Comparison of ENCODE assay signal across 7 cellular contexts in genomic region chr10:113854757-113855626, GRCh38. TPM values are rescaled to one million over a fixed set of nuclear protein-coding genes. Genes with fewer than 3 reads are reported as not detected.
DNase-seq lines count a peak whose midpoint lies in the region; ATAC-seq and TF ChIP-seq lines count a peak whose summit lies in the region.

No MANE protein-coding gene starts in this region.

- CTCF ChIA-PET in activated CD4-positive, alpha-beta T cell treated with anti-CD3 and anti-CD28 coated beads for 36 hours (lab: Charles Lee) = no interaction called here

- peaks cover 15 to 67% of the 10 kb centered on the region in 2 donors for H3K4me1 ChIP-seq in left lung

- H3K9me3 Mint-ChIP-seq in activated CD4-positive, alpha-beta T cell treated with anti-CD3 and anti-CD28 coated beads for 36 hours (ENCODE audit: low read depth) = no peaks in the 10 kb centered on the region
- no peaks in the 10 kb centered on the region for H3K9me3 Mint-ChIP-seq in dendritic cell treated with granulocyte-macrophage colony-stimulating factor and Interleukin-4, amounts not matched to agents 40 ng/mL and 50 ng/mL, for 4 days

- no peak for TF ChIP-seq CTCF in GM12864 (IDR thresholded peaks at IDR 0.05; ENCODE audit: low read depth, low read length, missing control alignments)
- no peak for TF ChIP-seq CTCF in left lung (IDR thresholded peaks at IDR 0.05)

- H3K27ac ChIP-seq in left lung = peak overlapping the region; percentile 93 to 94

- H3K4me3 ChIP-seq in GM12864 (ENCODE audit: low read depth, low read length) = peak overlapping the region; percentile 100
- peak overlapping the region; percentile 85 for H3K4me3 ChIP-seq in MG63
- H3K4me3 ChIP-seq in left lung = peak overlapping the region; percentile 88 to 93

- H3K9me3 ChIP-seq in MG63 (no peaks in the 10 kb centered on the region), left lung (no peaks in the 10 kb centered on the region)

- DNase-seq in GM12864 (ENCODE audit: low read depth) (no peak), H4 (ENCODE audit: low spot score) (peak; percentile 35), MG63 (peak; percentile 46), left lung (peak; percentile 58 to 88)
- DNase-seq in activated CD4-positive, alpha-beta T cell treated with anti-CD3 and anti-CD28 coated beads for 36 hours = peak; percentile 67
- peak in 2 of 3 experiments; percentile 12 to 36 for DNase-seq in stimulated activated CD4-positive, alpha-beta T cell treated with anti-CD3 and anti-CD28 coated beads, TNF-alpha, amount 100 ng/mL, for 24 hours (ENCODE audit: low read depth in 3 of 3)

- peak overlapping the region; percentile 97 for H3K27ac Mint-ChIP-seq in activated CD4-positive, alpha-beta T cell treated with anti-CD3 and anti-CD28 coated beads for 36 hours
- H3K27ac Mint-ChIP-seq in dendritic cell treated with granulocyte-macrophage colony-stimulating factor and Interleukin-4, amounts not matched to agents 40 ng/mL and 50 ng/mL, for 4 days = peak overlapping the region; percentile 98

- POLR2A ChIA-PET in activated CD4-positive, alpha-beta T cell treated with anti-CD3 and anti-CD28 coated beads for 36 hours (lab: Charles Lee) = no interaction called here

- H3K4me3 Mint-ChIP-seq in activated CD4-positive, alpha-beta T cell treated with anti-CD3 and anti-CD28 coated beads for 36 hours = peak overlapping the region; percentile 80
- H3K4me3 Mint-ChIP-seq in dendritic cell treated with granulocyte-macrophage colony-stimulating factor and Interleukin-4, amounts not matched to agents 40 ng/mL and 50 ng/mL, for 4 days = peak overlapping the region; percentile 95

- H3K4me1 Mint-ChIP-seq in activated CD4-positive, alpha-beta T cell treated with anti-CD3 and anti-CD28 coated beads for 36 hours = peaks cover 34% of the 10 kb centered on the region
- peaks cover 21% of the 10 kb centered on the region for H3K4me1 Mint-ChIP-seq in dendritic cell treated with granulocyte-macrophage colony-stimulating factor and Interleukin-4, amounts not matched to agents 40 ng/mL and 50 ng/mL, for 4 days (ENCODE audit: low read depth)

- H3K36me3 Mint-ChIP-seq in activated CD4-positive, alpha-beta T cell treated with anti-CD3 and anti-CD28 coated beads for 36 hours (ENCODE audit: low read depth) = peaks cover 25% of the 10 kb centered on the region
- peaks cover 18% of the 10 kb centered on the region for H3K36me3 Mint-ChIP-seq in dendritic cell treated with granulocyte-macrophage colony-stimulating factor and Interleukin-4, amounts not matched to agents 40 ng/mL and 50 ng/mL, for 4 days (ENCODE audit: low read depth)

- H3K27me3 ChIP-seq in MG63 (no peaks in the 10 kb centered on the region), left lung (no peaks in the 10 kb centered on the region)

- no peaks in the 10 kb centered on the region for H3K27me3 Mint-ChIP-seq in activated CD4-positive, alpha-beta T cell treated with anti-CD3 and anti-CD28 coated beads for 36 hours
- H3K27me3 Mint-ChIP-seq in dendritic cell treated with granulocyte-macrophage colony-stimulating factor and Interleukin-4, amounts not matched to agents 40 ng/mL and 50 ng/mL, for 4 days = no peaks in the 10 kb centered on the region

- intact Hi-C loops in activated CD4-positive, alpha-beta T cell treated with anti-CD3 and anti-CD28 coated beads for 36 hours (cut with DNase I, micrococcal nuclease) = loop anchor here (1.0 to 10.0 kb wide), 9 partner anchors 58 to 1082 kb away; partner anchors contain the start of genes CCDC186 (in 2 of the 2), CASP7 (in 1 of the 2) and TRUB1 (in 1 of the 2)
- intact Hi-C loops in dendritic cell treated with granulocyte-macrophage colony-stimulating factor and Interleukin-4, amounts not matched to agents 40 ng/mL and 50 ng/mL, for 4 days (cut with micrococcal nuclease) = loop anchor here (2.0 to 5.0 kb wide), 3 partner anchors 176 to 318 kb away; partner anchors contain the start of gene CASP7
- intact Hi-C loops in left lung (cut with DNase I) = no loop called here

- ATAC-seq in activated CD4-positive, alpha-beta T cell treated with anti-CD3 and anti-CD28 coated beads for 36 hours = peak; percentile 52
- ATAC-seq in left lung = peak; percentile 73

- peaks cover 18% of the 10 kb centered on the region for H3K36me3 ChIP-seq in MG63
- H3K36me3 ChIP-seq in left lung = peaks cover 0 to 15% of the 10 kb centered on the region in 2 donors

RNA-seq across cellular contexts. Expression of gene NHLRC2, which starts 0.5 kb away (rescaled TPM):
- total RNA-seq in H4 (2014; rRNA removed; shearing (Covaris generic)) = 7.6 and 10.2 TPM in 2 replicates
- 7.9 and 19.4 TPM in 2 replicates for total RNA-seq in MG63 (2014; rRNA removed; shearing (Covaris generic); ENCODE audit: low replicate concordance)
- 10 to 100 TPM; 20.1 to 22.3 TPM for total RNA-seq in activated CD4-positive, alpha-beta T cell treated with anti-CD3 and anti-CD28 coated beads for 36 hours
- total RNA-seq in left lung = 10 to 100 TPM; 38.0 to 48.2 TPM

RNA-seq across cellular contexts. Expression of gene DCLRE1A, which starts 1.1 kb away (rescaled TPM):
- 10.2 and 14.7 TPM in 2 replicates for total RNA-seq in H4 (2014; rRNA removed; shearing (Covaris generic))
- total RNA-seq in MG63 (2014; rRNA removed; shearing (Covaris generic); ENCODE audit: low replicate concordance) = 7.4 and 10.2 TPM in 2 replicates
- 10 to 100 TPM; 12.5 to 14.4 TPM for total RNA-seq in activated CD4-positive, alpha-beta T cell treated with anti-CD3 and anti-CD28 coated beads for 36 hours
- total RNA-seq in left lung = 1 to 10 TPM; 8.1 to 8.5 TPM

Comparison
In these comparisons a context has a peak if more than half of its experiments do, and no peak if none do; other contexts are left out.
1. intact Hi-C loops: an anchor here in activated CD4-positive, alpha-beta T cell treated with anti-CD3 and anti-CD28 coated beads for 36 hours (1.0 to 10.0 kb wide) and dendritic cell treated with granulocyte-macrophage colony-stimulating factor and Interleukin-4, amounts not matched to agents 40 ng/mL and 50 ng/mL, for 4 days (2.0 to 5.0 kb wide); none called in left lung.